ENCODE assay signal across 1 cellular context in the genomic region with DNA sequence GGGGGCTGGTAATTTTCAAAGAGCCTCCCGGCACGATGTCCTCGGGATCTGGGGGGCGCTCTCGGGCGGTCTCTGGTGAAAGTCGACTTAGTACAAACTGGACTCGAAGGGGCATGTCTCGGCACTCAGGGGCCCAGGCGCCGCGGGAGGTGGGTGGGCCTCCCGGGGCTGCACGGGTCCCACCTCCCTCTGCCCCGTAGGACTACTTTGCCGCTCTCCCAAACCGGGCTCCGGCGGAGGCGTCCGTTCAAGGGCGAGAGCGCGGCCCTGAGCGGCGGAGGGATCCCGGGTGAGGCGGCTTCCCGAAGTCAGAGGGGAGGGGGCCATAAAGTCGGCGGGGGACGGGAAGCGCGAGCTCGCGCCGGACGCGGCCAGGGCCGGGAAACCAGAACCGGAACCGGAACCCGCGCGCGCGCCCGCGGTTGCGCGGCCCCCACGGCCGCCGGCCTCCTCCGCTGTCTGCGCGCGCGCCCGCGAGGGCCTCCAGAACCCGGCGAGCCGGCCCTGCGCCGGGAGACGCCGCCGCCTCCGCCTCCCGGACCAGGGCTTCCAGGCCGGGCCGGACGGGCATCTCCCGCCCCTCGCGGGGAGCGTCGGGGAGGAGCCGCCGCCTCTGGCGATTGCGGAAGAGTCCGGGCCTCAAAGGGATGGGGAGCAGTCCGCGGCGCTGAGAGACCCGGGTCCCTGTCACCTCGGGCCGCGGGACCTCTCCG.
TF ChIP-seq lines count a peak whose summit lies in the region.

Gene ARHGEF12 (plus strand): TSS at position 486 of the 713 bp plus-strand sequence. CDS start 831 bp downstream, outside the sequence.

TF ChIP-seq in HEK293, 187 proteins besides CTCF, POLR2A, EP300 and RAD21 (continued from another document and continues in another):
- TF ChIP-seq ZNF146 (tag by site-specific recombination; IDR thresholded peaks at IDR 0.05) (peak; percentile 69; the same call in 1 of the 2 replicates), ZBTB44 (tag by site-specific recombination; IDR thresholded peaks at IDR 0.05) (peak; percentile 74), ZNF48 (tag by site-specific recombination; IDR thresholded peaks at IDR 0.05) (no peak), TRIM28 (IDR thresholded peaks at IDR 0.05; ENCODE audit: borderline replicate concordance, low read length) (no peak), HOXC10 (CRISPR knock-in tag; IDR thresholded peaks at IDR 0.05) (no peak), ZFP69B (tag by site-specific recombination; IDR thresholded peaks at IDR 0.05) (peak; percentile 97), ZFHX2 (tag by site-specific recombination; conservative IDR thresholded peaks at IDR 0.05) (0 out of 2 replicates have a peak, but pooled peaks have one; percentile 30), ZNF114 (tag by site-specific recombination; IDR thresholded peaks at IDR 0.05) (no peak), ZXDB (tag by site-specific recombination; IDR thresholded peaks at IDR 0.05) (peak; percentile 94), IKZF3 (tag by site-specific recombination; IDR thresholded peaks at IDR 0.05) (peak; percentile 95), ZNF155 (tag by site-specific recombination; IDR thresholded peaks at IDR 0.05) (no peak), ZNF510 (tag by site-specific recombination; IDR thresholded peaks at IDR 0.05; ENCODE audit: insufficient replicate concordance) (no peak), ZNF26 (tag by site-specific recombination; IDR thresholded peaks at IDR 0.05) (no peak), HOXA7 (CRISPR knock-in tag; IDR thresholded peaks at IDR 0.05; ENCODE audit: borderline replicate concordance) (no peak), SP2 (tag by site-specific recombination; IDR thresholded peaks at IDR 0.05) (peak; percentile 64), ZNF433 (tag by site-specific recombination; IDR thresholded peaks at IDR 0.05; ENCODE audit: low read depth) (no peak), ZEB2 (tag by site-specific recombination; IDR thresholded peaks at IDR 0.05) (peak; percentile 99; the same call in 1 of the 2 replicates), ZNF138 (tag by site-specific recombination; IDR thresholded peaks at IDR 0.05; ENCODE audit: borderline replicate concordance) (no peak), ZBTB11 (tag by site-specific recombination; conservative IDR thresholded peaks at IDR 0.05; ENCODE audit: low read depth) (peak; percentile 88), ZNF274 (IDR thresholded peaks at IDR 0.05; ENCODE audit: low read length) (no peak), ZNF274 (tag by site-specific recombination; IDR thresholded peaks at IDR 0.05; ENCODE audit: borderline replicate concordance) (no peak), ZBTB49 (tag by site-specific recombination; IDR thresholded peaks at IDR 0.05; ENCODE audit: low read depth) (no peak), ZBTB26 (tag by site-specific recombination; optimal IDR thresholded peaks at IDR 0.05) (peak; percentile 88), ZSCAN30 (tag by site-specific recombination; IDR thresholded peaks at IDR 0.05) (peak; percentile 98), PATZ1 (tag by site-specific recombination; IDR thresholded peaks at IDR 0.05) (peak; percentile 98), ZNF404 (tag by site-specific recombination; IDR thresholded peaks at IDR 0.05) (peak; percentile 27; the same call in 1 of the 2 replicates), MZF1 (tag by site-specific recombination; IDR thresholded peaks at IDR 0.05; ENCODE audit: borderline replicate concordance) (0 out of 2 replicates have a peak, but pooled peaks have one; percentile 60), ZNF10 (tag by site-specific recombination; IDR thresholded peaks at IDR 0.05) (peak; percentile 48; the same call in 1 of the 2 replicates), ZNF837 (tag by site-specific recombination; IDR thresholded peaks at IDR 0.05) (no peak), ZNF366 (tag by site-specific recombination; conservative IDR thresholded peaks at IDR 0.05) (peak; percentile 47; the same call in 1 of the 2 replicates), ZNF223 (tag by site-specific recombination; IDR thresholded peaks at IDR 0.05) (no peak), ZNF416 (tag by site-specific recombination; IDR thresholded peaks at IDR 0.05) (no peak)
- TF ChIP-seq, protein P1, sequence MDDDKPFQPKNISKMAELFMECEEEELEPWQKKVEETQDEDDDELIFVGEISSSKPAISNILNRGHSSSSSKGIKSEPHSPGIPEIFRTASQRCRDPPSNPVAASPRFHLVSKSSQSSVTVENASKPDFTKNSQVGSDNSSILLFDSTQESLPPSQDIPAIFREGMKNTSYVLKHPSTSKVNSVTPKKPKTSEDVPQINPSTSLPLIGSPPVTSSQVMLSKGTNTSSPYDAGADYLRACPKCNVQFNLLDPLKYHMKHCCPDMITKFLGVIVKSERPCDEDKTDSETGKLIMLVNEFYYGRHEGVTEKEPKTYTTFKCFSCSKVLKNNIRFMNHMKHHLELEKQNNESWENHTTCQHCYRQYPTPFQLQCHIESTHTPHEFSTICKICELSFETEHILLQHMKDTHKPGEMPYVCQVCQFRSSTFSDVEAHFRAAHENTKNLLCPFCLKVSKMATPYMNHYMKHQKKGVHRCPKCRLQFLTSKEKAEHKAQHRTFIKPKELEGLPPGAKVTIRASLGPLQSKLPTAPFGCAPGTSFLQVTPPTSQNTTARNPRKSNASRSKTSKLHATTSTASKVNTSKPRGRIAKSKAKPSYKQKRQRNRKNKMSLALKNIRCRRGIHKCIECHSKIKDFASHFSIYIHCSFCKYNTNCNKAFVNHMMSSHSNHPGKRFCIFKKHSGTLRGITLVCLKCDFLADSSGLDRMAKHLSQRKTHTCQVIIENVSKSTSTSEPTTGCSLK (tag by site-specific recombination; IDR thresholded peaks at IDR 0.05), result no peak
- TF ChIP-seq, protein P2, sequence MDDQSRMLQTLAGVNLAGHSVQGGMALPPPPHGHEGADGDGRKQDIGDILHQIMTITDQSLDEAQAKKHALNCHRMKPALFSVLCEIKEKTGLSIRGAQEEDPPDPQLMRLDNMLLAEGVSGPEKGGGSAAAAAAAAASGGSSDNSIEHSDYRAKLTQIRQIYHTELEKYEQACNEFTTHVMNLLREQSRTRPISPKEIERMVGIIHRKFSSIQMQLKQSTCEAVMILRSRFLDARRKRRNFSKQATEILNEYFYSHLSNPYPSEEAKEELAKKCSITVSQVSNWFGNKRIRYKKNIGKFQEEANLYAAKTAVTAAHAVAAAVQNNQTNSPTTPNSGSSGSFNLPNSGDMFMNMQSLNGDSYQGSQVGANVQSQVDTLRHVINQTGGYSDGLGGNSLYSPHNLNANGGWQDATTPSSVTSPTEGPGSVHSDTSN (CRISPR knock-in tag; IDR thresholded peaks at IDR 0.05), result no peak; the same call in 1 of the 2 replicates
- TF ChIP-seq, protein P3, sequence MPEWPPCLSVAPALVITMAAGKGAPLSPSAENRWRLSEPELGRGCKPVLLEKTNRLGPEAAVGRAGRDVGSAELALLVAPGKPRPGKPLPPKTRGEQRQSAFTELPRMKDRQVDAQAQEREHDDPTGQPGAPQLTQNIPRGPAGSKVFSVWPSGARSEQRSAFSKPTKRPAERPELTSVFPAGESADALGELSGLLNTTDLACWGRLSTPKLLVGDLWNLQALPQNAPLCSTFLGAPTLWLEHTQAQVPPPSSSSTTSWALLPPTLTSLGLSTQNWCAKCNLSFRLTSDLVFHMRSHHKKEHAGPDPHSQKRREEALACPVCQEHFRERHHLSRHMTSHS (tag by site-specific recombination; IDR thresholded peaks at IDR 0.05), result no peak
- TF ChIP-seq, protein P4, sequence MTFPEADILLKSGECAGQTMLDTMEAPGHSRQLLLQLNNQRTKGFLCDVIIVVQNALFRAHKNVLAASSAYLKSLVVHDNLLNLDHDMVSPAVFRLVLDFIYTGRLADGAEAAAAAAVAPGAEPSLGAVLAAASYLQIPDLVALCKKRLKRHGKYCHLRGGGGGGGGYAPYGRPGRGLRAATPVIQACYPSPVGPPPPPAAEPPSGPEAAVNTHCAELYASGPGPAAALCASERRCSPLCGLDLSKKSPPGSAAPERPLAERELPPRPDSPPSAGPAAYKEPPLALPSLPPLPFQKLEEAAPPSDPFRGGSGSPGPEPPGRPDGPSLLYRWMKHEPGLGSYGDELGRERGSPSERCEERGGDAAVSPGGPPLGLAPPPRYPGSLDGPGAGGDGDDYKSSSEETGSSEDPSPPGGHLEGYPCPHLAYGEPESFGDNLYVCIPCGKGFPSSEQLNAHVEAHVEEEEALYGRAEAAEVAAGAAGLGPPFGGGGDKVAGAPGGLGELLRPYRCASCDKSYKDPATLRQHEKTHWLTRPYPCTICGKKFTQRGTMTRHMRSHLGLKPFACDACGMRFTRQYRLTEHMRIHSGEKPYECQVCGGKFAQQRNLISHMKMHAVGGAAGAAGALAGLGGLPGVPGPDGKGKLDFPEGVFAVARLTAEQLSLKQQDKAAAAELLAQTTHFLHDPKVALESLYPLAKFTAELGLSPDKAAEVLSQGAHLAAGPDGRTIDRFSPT (tag by site-specific recombination; IDR thresholded peaks at IDR 0.05), result peak; percentile 75
